ENCODE assay signal across 14 cellular contexts in genomic region chr1:59057801-59058200, GRCh38.
A peak's percentile ranks its signal among the peaks of the same experiment; 100 is the strongest.
DNase-seq lines count a peak whose midpoint lies in the region; ATAC-seq and TF ChIP-seq lines count a peak whose summit lies in the region.
"Had no signal": no experiment of that assay in that cellular context is flagged by ENCODE, and none has a peak within 500 bp of the region (broad histone marks: within the 10 kb centered on the region; RNA-seq: fewer than 3 reads in every experiment).

No MANE protein-coding gene starts in this region.

- H3K9me3 ChIP-seq in breast epithelium: no peaks in the 10 kb centered on the region
- H3K9me3 ChIP-seq in smooth muscle cell (replicated peaks; ENCODE audit: low read depth): no peaks in the 10 kb centered on the region
- H3K9me3 ChIP-seq: colonic mucosa had no signal

- H2AFZ ChIP-seq in smooth muscle cell (ENCODE audit: low read depth): no peak overlapping the region

- TF ChIP-seq POLR2A in breast epithelium (IDR thresholded peaks at IDR 0.05): no peak

- DNase-seq in HCEC 1CT (peak; percentile 30), breast epithelium (ENCODE audit: low spot score in 2 of 2) (no peak), memory B cell (ENCODE audit: low spot score in 2 of 2) (no peak), smooth muscle cell (lab: John Stamatoyannopoulos, UW; ENCODE audit: unreplicated experiment) (no peak), COLO668 (lab: John Stamatoyannopoulos, UW; ENCODE audit: unreplicated experiment) (no peak)
- no peak for DNase-seq in naive thymus-derived CD8-positive, alpha-beta T cell
- DNase-seq: activated CD4-positive, alpha-beta memory T cell treated with anti-CD3 and anti-CD28 coated beads, Interleukin-2, amount 10 ng/mL, durations not matched to agents 7 days and 5 days; activated naive CD4-positive, alpha-beta T cell treated with anti-CD3 and anti-CD28 coated beads, Interleukin-2, amount 10 ng/mL, durations not matched to agents 7 days and 5 days; CD4-positive, CD25-positive, alpha-beta regulatory T cell; GF-D8; MM.1S had no signal

- no peaks in the 10 kb centered on the region for H4K20me1 ChIP-seq in smooth muscle cell (ENCODE audit: low read depth)

- peak overlapping the region; percentile 71 for H3K9ac ChIP-seq in smooth muscle cell (ENCODE audit: low read depth)

- 91% methylated on average over 3 of the region's 3 CpGs for WGBS in smooth muscle cell (ENCODE audit: low lambda C conversion rate)

- H3K27ac ChIP-seq in breast epithelium: peak overlapping the region; percentile 76 to 89
- peak overlapping the region; percentile 69 for H3K27ac ChIP-seq in smooth muscle cell (ENCODE audit: low read depth)
- H3K27ac ChIP-seq: colonic mucosa had no signal

- H3F3A ChIP-seq in smooth muscle cell (ENCODE audit: low read depth): no peaks in the 10 kb centered on the region

- no peaks in the 10 kb centered on the region for H3K36me3 Mint-ChIP-seq in memory B cell
- H3K36me3 Mint-ChIP-seq in naive thymus-derived CD8-positive, alpha-beta T cell: no peaks in the 10 kb centered on the region
- H3K36me3 Mint-ChIP-seq: activated naive CD4-positive, alpha-beta T cell treated with anti-CD3 and anti-CD28 coated beads, Interleukin-2, amount 10 ng/mL, durations not matched to agents 7 days and 5 days had no signal

- peaks cover 22% of the 10 kb centered on the region for H3K4me1 Mint-ChIP-seq in memory B cell
- H3K4me1 Mint-ChIP-seq in naive thymus-derived CD8-positive, alpha-beta T cell: peaks cover 10 to 20% (median 16%) of the 10 kb centered on the region in 4 donors

- H3K36me3 ChIP-seq in breast epithelium: no peaks in the 10 kb centered on the region
- H3K36me3 ChIP-seq in smooth muscle cell (ENCODE audit: low read depth): no peaks in the 10 kb centered on the region
- H3K36me3 ChIP-seq: colonic mucosa had no signal

- H3K4me2 ChIP-seq in smooth muscle cell: no peak overlapping the region

- H3K79me2 ChIP-seq in smooth muscle cell (ENCODE audit: low read depth): no peaks in the 10 kb centered on the region

- H3K4me3 ChIP-seq in breast epithelium: no peak overlapping the region
- H3K4me3 ChIP-seq in smooth muscle cell: no peak overlapping the region
- H3K4me3 ChIP-seq: colonic mucosa had no signal

- no peak for TF ChIP-seq CTCF in breast epithelium (IDR thresholded peaks at IDR 0.05)
- no peak for TF ChIP-seq CTCF in smooth muscle cell (IDR thresholded peaks at IDR 0.05; ENCODE audit: borderline replicate concordance, insufficient read depth, poor library complexity, severe bottlenecking)

- H3K4me1 ChIP-seq in breast epithelium (peaks cover 0 to 7% of the 10 kb centered on the region in 2 donors), smooth muscle cell (ENCODE audit: low read depth) (peaks cover 7% of the 10 kb centered on the region)
- H3K4me1 ChIP-seq: colonic mucosa had no signal

- intact Hi-C loops in breast epithelium (cut with DNase I; ENCODE audit: low total_unique reads): loop anchor here (5.0 kb wide), 1 partner anchor 570 kb away; no protein-coding TSS in a partner anchor

- no peaks in the 10 kb centered on the region for H3K9me3 Mint-ChIP-seq in memory B cell
- H3K9me3 Mint-ChIP-seq in naive thymus-derived CD8-positive, alpha-beta T cell: peaks cover 0 to 8% (median 0%) of the 10 kb centered on the region in 9 donors
- H3K9me3 Mint-ChIP-seq: activated CD4-positive, alpha-beta memory T cell treated with anti-CD3 and anti-CD28 coated beads, Interleukin-2, amount 10 ng/mL, durations not matched to agents 7 days and 5 days had no signal

- ATAC-seq in memory B cell (ENCODE audit: low read depth) (no peak), HG02759 (IDR thresholded peaks at IDR 0.05; ENCODE audit: unreplicated experiment) (no peak), HG02884 (IDR thresholded peaks at IDR 0.05; ENCODE audit: unreplicated experiment) (no peak)
- no peak for ATAC-seq in naive thymus-derived CD8-positive, alpha-beta T cell

- H3K4me3 Mint-ChIP-seq in memory B cell: no peak overlapping the region
- no peak overlapping the region for H3K4me3 Mint-ChIP-seq in naive thymus-derived CD8-positive, alpha-beta T cell
- H3K4me3 Mint-ChIP-seq: activated CD4-positive, alpha-beta memory T cell treated with anti-CD3 and anti-CD28 coated beads, Interleukin-2, amount 10 ng/mL, durations not matched to agents 7 days and 5 days; activated naive CD4-positive, alpha-beta T cell treated with anti-CD3 and anti-CD28 coated beads, Interleukin-2, amount 10 ng/mL, durations not matched to agents 7 days and 5 days had no signal

- peak overlapping the region; percentile 29 for H3K27ac Mint-ChIP-seq in memory B cell
- H3K27ac Mint-ChIP-seq in naive thymus-derived CD8-positive, alpha-beta T cell: peak overlapping the region in 1 of 10 donors; percentile 15
- H3K27ac Mint-ChIP-seq: activated CD4-positive, alpha-beta memory T cell treated with anti-CD3 and anti-CD28 coated beads, Interleukin-2, amount 10 ng/mL, durations not matched to agents 7 days and 5 days; activated naive CD4-positive, alpha-beta T cell treated with anti-CD3 and anti-CD28 coated beads, Interleukin-2, amount 10 ng/mL, durations not matched to agents 7 days and 5 days had no signal

- POLR2A ChIA-PET in naive thymus-derived CD8-positive, alpha-beta T cell (lab: Charles Lee): no interaction called here

- no peaks in the 10 kb centered on the region for H3K27me3 Mint-ChIP-seq in memory B cell
- H3K27me3 Mint-ChIP-seq in naive thymus-derived CD8-positive, alpha-beta T cell: peaks cover 0 to 4% (median 0%) of the 10 kb centered on the region in 5 donors
- H3K27me3 Mint-ChIP-seq: activated naive CD4-positive, alpha-beta T cell treated with anti-CD3 and anti-CD28 coated beads, Interleukin-2, amount 10 ng/mL, durations not matched to agents 7 days and 5 days; CD4-positive, CD25-positive, alpha-beta regulatory T cell had no signal

- H3K27me3 ChIP-seq in breast epithelium (no peaks in the 10 kb centered on the region), smooth muscle cell (ENCODE audit: low read depth) (no peaks in the 10 kb centered on the region)
- H3K27me3 ChIP-seq: colonic mucosa had no signal
